15 cellular contexts compared by ENCODE assay signal in genomic region chr3:108030915-108031425, GRCh38. TPM values are rescaled to one million over a fixed set of nuclear protein-coding genes. Genes with fewer than 3 reads are reported as not detected.
A peak's percentile ranks its signal among the peaks of the same experiment; 100 is the strongest.
DNase-seq lines count a peak whose midpoint lies in the region; ATAC-seq, FAIRE-seq and TF ChIP-seq lines count a peak whose summit lies in the region.
"Had no signal": no experiment of that assay in that cellular context is flagged by ENCODE, and none has a peak within 500 bp of the region (broad histone marks: within the 10 kb centered on the region; RNA-seq: fewer than 3 reads in every experiment).

No MANE protein-coding gene starts in this region.

- H3K4me1 Mint-ChIP-seq in activated T-cell treated with anti-CD3 and anti-CD28 coated beads, Interleukin-2, amount 50 U/mL, for 72 hours (ENCODE audit: low read depth): peaks cover 4% of the 10 kb centered on the region

- H3K27me3 Mint-ChIP-seq in activated T-cell treated with anti-CD3 and anti-CD28 coated beads, Interleukin-2, amount 50 U/mL, for 72 hours (ENCODE audit: low read depth): no peaks in the 10 kb centered on the region
- H3K27me3 Mint-ChIP-seq: CD4-positive, CD25-positive, alpha-beta regulatory T cell had no signal

- H3K27ac ChIP-seq in keratinocyte (ENCODE audit: control insufficient read depth, insufficient read depth, low read length) (no peak overlapping the region), suprapubic skin (no peak overlapping the region)
- H3K27ac ChIP-seq: BLaER1 treated with 17β-estradiol and CSF1 and Interleukin-3, amounts not matched to agents 10 nM and 100 nM; GM23248 had no signal

- FAIRE-seq in keratinocyte (lab: Jason Lieb, UNC): peak; percentile 13

- H3K4me3 ChIP-seq in keratinocyte (ENCODE audit: control insufficient read depth in 2 of 3, extremely low read depth in 1 of 3, insufficient read depth in 2 of 3, low read depth in 1 of 3, low read length in 3 of 3) (no peak overlapping the region), suprapubic skin (peak overlapping the region; percentile 9)
- H3K4me3 ChIP-seq: BLaER1 treated with 17β-estradiol and CSF1 and Interleukin-3, amounts not matched to agents 10 nM and 100 nM; GM23248 had no signal

- ATAC-seq in activated T-cell treated with anti-CD3 and anti-CD28 coated beads, Interleukin-2, amount 50 U/mL, for 72 hours (replicated peaks in 1 of 2): no peak
- ATAC-seq in GM18517 (IDR thresholded peaks at IDR 0.05; ENCODE audit: unreplicated experiment): no peak

- peak overlapping the region; percentile 57 for H3K4me2 ChIP-seq in keratinocyte (ENCODE audit: control insufficient read depth, extremely low read depth, insufficient read depth, low read depth, low read length)
- H3K4me2 ChIP-seq: BLaER1 treated with 17β-estradiol and CSF1 and Interleukin-3, amounts not matched to agents 10 nM and 100 nM had no signal

- peak overlapping the region; percentile 36 for H2AFZ ChIP-seq in keratinocyte (ENCODE audit: control insufficient read depth, low read length)
- H2AFZ ChIP-seq: GM23248 had no signal

- peaks cover 2 to 3% of the 10 kb centered on the region in 2 donors for H3K9me3 Mint-ChIP-seq in activated T-cell treated with anti-CD3 and anti-CD28 coated beads, Interleukin-2, amount 50 U/mL, for 72 hours

- no peak overlapping the region for H3K27ac Mint-ChIP-seq in activated T-cell treated with anti-CD3 and anti-CD28 coated beads, Interleukin-2, amount 50 U/mL, for 72 hours

- no peaks in the 10 kb centered on the region for H3K79me2 ChIP-seq in keratinocyte (ENCODE audit: control insufficient read depth, insufficient read depth, low read length)

- no peak overlapping the region for H3K9ac ChIP-seq in keratinocyte (ENCODE audit: control insufficient read depth, extremely low read depth, insufficient read depth, low read length)
- H3K9ac ChIP-seq: BLaER1 treated with 17β-estradiol and CSF1 and Interleukin-3, amounts not matched to agents 10 nM and 100 nM; GM23248 had no signal

- dilution Hi-C loops in keratinocyte (cut with MboI; ENCODE audit: extremely low pct_ligation_motif_present, low sequenced_read_pairs): no loop called here

- peaks cover 9% of the 10 kb centered on the region for H3K4me1 ChIP-seq in keratinocyte (ENCODE audit: control insufficient read depth, extremely low read depth, insufficient read depth, low read length)
- H3K4me1 ChIP-seq in suprapubic skin: peaks cover 11% of the 10 kb centered on the region

- TF ChIP-seq CTCF in keratinocyte (optimal IDR thresholded peaks at IDR 0.05 in 1 of 3, IDR thresholded peaks at IDR 0.05 in 1 of 3, conservative IDR thresholded peaks at IDR 0.05 in 1 of 3; ENCODE audit: extremely low read depth in 1 of 3, insufficient read depth in 2 of 3, low read length in 3 of 3) (no peak), suprapubic skin (IDR thresholded peaks at IDR 0.05) (no peak)

- H3K4me3 Mint-ChIP-seq in activated T-cell treated with anti-CD3 and anti-CD28 coated beads, Interleukin-2, amount 50 U/mL, for 72 hours: no peak overlapping the region
- H3K4me3 Mint-ChIP-seq: CD4-positive, CD25-positive, alpha-beta regulatory T cell had no signal

- no peaks in the 10 kb centered on the region for H3K9me3 ChIP-seq in keratinocyte (ENCODE audit: control insufficient read depth, low read depth, low read length)
- no peaks in the 10 kb centered on the region for H3K9me3 ChIP-seq in suprapubic skin

- H3K27me3 ChIP-seq in keratinocyte (ENCODE audit: control insufficient read depth, extremely low read depth, insufficient read depth, low read length) (no peaks in the 10 kb centered on the region), suprapubic skin (no peaks in the 10 kb centered on the region)
- H3K27me3 ChIP-seq: BLaER1 treated with 17β-estradiol and CSF1 and Interleukin-3, amounts not matched to agents 10 nM and 100 nM had no signal

- H3K36me3 Mint-ChIP-seq in activated T-cell treated with anti-CD3 and anti-CD28 coated beads, Interleukin-2, amount 50 U/mL, for 72 hours (ENCODE audit: insufficient read depth in 2 of 2): peaks cover 7 to 13% of the 10 kb centered on the region in 2 donors

- DNase-seq in SK-N-DZ (ENCODE audit: low spot score) (peak; percentile 10), amniotic epithelial cell (ENCODE audit: low read depth) (peak; percentile 69), keratinocyte (ENCODE audit: low read depth, low spot score) (no peak), suprapubic skin (ENCODE audit: low spot score in 2 of 2) (no peak), NCI-H524 (lab: John Stamatoyannopoulos, UW) (no peak)
- DNase-seq in activated T-cell treated with anti-CD3 and anti-CD28 coated beads, Interleukin-2, amount 50 U/mL, for 72 hours: no peak
- DNase-seq: ACHN; Calu3; CD4-positive, CD25-positive, alpha-beta regulatory T cell; DMS 273 treated with DMSO at 0.1 percent for 48 hours; GM23248; H7; IMR-90 had no signal

- H3K9me1 ChIP-seq in keratinocyte (ENCODE audit: control insufficient read depth, extremely low read depth, insufficient read depth, low read length): no peaks in the 10 kb centered on the region

- no peak for TF ChIP-seq POLR2A in suprapubic skin (IDR thresholded peaks at IDR 0.05)

- 41% methylated on average over 6 of the region's 6 CpGs for WGBS in suprapubic skin

- no peaks in the 10 kb centered on the region for H4K20me1 ChIP-seq in keratinocyte (ENCODE audit: control insufficient read depth, extremely low read depth, insufficient read depth, low read length)
- H4K20me1 ChIP-seq: BLaER1 treated with 17β-estradiol and CSF1 and Interleukin-3, amounts not matched to agents 10 nM and 100 nM had no signal

- no peaks in the 10 kb centered on the region for H3K36me3 ChIP-seq in keratinocyte (ENCODE audit: control insufficient read depth in 2 of 2, extremely low read depth in 1 of 2, insufficient read depth in 2 of 2, low read length in 2 of 2)
- H3K36me3 ChIP-seq in suprapubic skin: no peaks in the 10 kb centered on the region

- TF ChIP-seq EP300 in suprapubic skin (IDR thresholded peaks at IDR 0.05): no peak

RNA-seq across cellular contexts. Expression of gene CD47, which starts 59.9 kb away (rescaled TPM):
- polyA plus RNA-seq in SK-N-DZ (2014; cell fraction: cytosol; rRNA removed): 54.2 and 86.5 TPM in 2 replicates
- 81.3 and 90.9 TPM in 2 replicates for polyA plus RNA-seq in SK-N-DZ (2014; cell fraction: nucleus; rRNA removed)
- polyA plus RNA-seq in keratinocyte: 48.3 to 96.5 TPM (median 64.3 TPM) in 3 replicates
- polyA plus RNA-seq in keratinocyte (2011; ENCODE audit: low read depth): 84.5 TPM
- 39.4 and 72.7 TPM in 2 replicates for polyA plus RNA-seq in keratinocyte (2011; cell fraction: cytosol; rRNA removed)
- polyA plus RNA-seq in keratinocyte (2011; cell fraction: nucleus; rRNA removed): 73.2 and 105 TPM in 2 replicates
- 30.9 and 48.9 TPM in 2 replicates for polyA plus RNA-seq in keratinocyte (2012; ENCODE audit: low replicate concordance)
- polyA minus RNA-seq in keratinocyte: 29.9 to 61.0 TPM (median 36.8 TPM) in 3 replicates
- 11.7 TPM for polyA minus RNA-seq in keratinocyte (2011; cell fraction: cytosol; rRNA and poly(A)+ RNA removed)
- 29.3 and 66.9 TPM in 2 replicates for polyA minus RNA-seq in keratinocyte (2011; cell fraction: nucleus; rRNA and poly(A)+ RNA removed)
- total RNA-seq in suprapubic skin: 10 to 100 TPM; 37.8 to 94.4 (median 41.8) TPM
- total RNA-seq in activated T-cell treated with anti-CD3 and anti-CD28 coated beads, Interleukin-2, amount 50 U/mL, for 72 hours: 100 to 1,000 TPM; 139 to 153 TPM

Comparison
In these comparisons a context has a peak if more than half of its experiments do, and no peak if none do; other contexts are left out.
1. DNase-seq: peak in SK-N-DZ (single experiment) and amniotic epithelial cell (single experiment); none in keratinocyte (single experiment), suprapubic skin (0 of 2), NCI-H524 (0 of 2) and activated T-cell treated with anti-CD3 and anti-CD28 coated beads, Interleukin-2, amount 50 U/mL, for 72 hours (0 of 2).